Comparison of ENCODE assay signal across 8 cellular contexts in genomic region chr19:54430306-54431254, GRCh38. TPM values are rescaled to one million over a fixed set of nuclear protein-coding genes. Genes with fewer than 3 reads are reported as not detected.
A peak's percentile ranks its signal among the peaks of the same experiment; 100 is the strongest.
DNase-seq lines count a peak whose midpoint lies in the region; ATAC-seq and TF ChIP-seq lines count a peak whose summit lies in the region.

No MANE protein-coding gene starts in this region.

- DNase-seq in ACHN (peak; percentile 14), GM20000 (ENCODE audit: low spot score) (peak; percentile 77), NCI-H345 treated with DMSO at 0.1 percent for 48 hours (lab: John Stamatoyannopoulos, UW; ENCODE audit: unreplicated experiment) (no peak), T1000 (lab: John Stamatoyannopoulos, UW) (no peak)
- no peak for DNase-seq in stimulated activated naive CD8-positive, alpha-beta T cell treated with anti-CD3 and anti-CD28 coated beads, Interleukin-15, amount 100 ng/mL, for 72 hours

- peaks cover 4% of the 10 kb centered on the region for H3K36me3 ChIP-seq in mesodermal cell (ENCODE audit: control insufficient read depth, insufficient read depth, low read length)

- peaks cover 23% of the 10 kb centered on the region for H3K4me1 Mint-ChIP-seq in dendritic cell treated with granulocyte-macrophage colony-stimulating factor and Interleukin-4, amounts not matched to agents 40 ng/mL and 50 ng/mL, for 4 days (ENCODE audit: low read depth)
- peaks cover 40% of the 10 kb centered on the region for H3K4me1 Mint-ChIP-seq in stimulated activated naive CD8-positive, alpha-beta T cell treated with anti-CD3 and anti-CD28 coated beads, Interleukin-15, amount 100 ng/mL, for 72 hours

- H3K27me3 Mint-ChIP-seq in dendritic cell treated with granulocyte-macrophage colony-stimulating factor and Interleukin-4, amounts not matched to agents 40 ng/mL and 50 ng/mL, for 4 days = peaks cover 87% of the 10 kb centered on the region
- H3K27me3 Mint-ChIP-seq in stimulated activated naive CD8-positive, alpha-beta T cell treated with anti-CD3 and anti-CD28 coated beads, Interleukin-15, amount 100 ng/mL, for 72 hours = peaks cover 46% of the 10 kb centered on the region

- TF ChIP-seq CTCF in GM20000 (IDR thresholded peaks at IDR 0.05; ENCODE audit: extremely low read depth, missing control alignments) (no peak), VCaP (conservative IDR thresholded peaks at IDR 0.05) (peak; percentile 75)

- peaks cover 9% of the 10 kb centered on the region for H3K36me3 Mint-ChIP-seq in dendritic cell treated with granulocyte-macrophage colony-stimulating factor and Interleukin-4, amounts not matched to agents 40 ng/mL and 50 ng/mL, for 4 days (ENCODE audit: low read depth)

- intact Hi-C loops in dendritic cell treated with granulocyte-macrophage colony-stimulating factor and Interleukin-4, amounts not matched to agents 40 ng/mL and 50 ng/mL, for 4 days (cut with micrococcal nuclease) = no loop called here

- H3K27ac ChIP-seq in VCaP (peak overlapping the region; percentile 90), mesodermal cell (ENCODE audit: low read depth, low read length, severe bottlenecking) (no peak overlapping the region)

- no peaks in the 10 kb centered on the region for H3K9me3 Mint-ChIP-seq in dendritic cell treated with granulocyte-macrophage colony-stimulating factor and Interleukin-4, amounts not matched to agents 40 ng/mL and 50 ng/mL, for 4 days
- no peaks in the 10 kb centered on the region for H3K9me3 Mint-ChIP-seq in stimulated activated naive CD8-positive, alpha-beta T cell treated with anti-CD3 and anti-CD28 coated beads, Interleukin-15, amount 100 ng/mL, for 72 hours

- H3K4me3 Mint-ChIP-seq in dendritic cell treated with granulocyte-macrophage colony-stimulating factor and Interleukin-4, amounts not matched to agents 40 ng/mL and 50 ng/mL, for 4 days = peak overlapping the region; percentile 42
- peak overlapping the region; percentile 65 to 80 for H3K4me3 Mint-ChIP-seq in stimulated activated naive CD8-positive, alpha-beta T cell treated with anti-CD3 and anti-CD28 coated beads, Interleukin-15, amount 100 ng/mL, for 72 hours

- H3K4me1 ChIP-seq in mesodermal cell (ENCODE audit: control insufficient read depth, insufficient read depth, low read length, poor library complexity, severe bottlenecking) = peaks cover 13% of the 10 kb centered on the region

- no peak overlapping the region for H3K27ac Mint-ChIP-seq in dendritic cell treated with granulocyte-macrophage colony-stimulating factor and Interleukin-4, amounts not matched to agents 40 ng/mL and 50 ng/mL, for 4 days
- peak overlapping the region in 1 of 2 donors; percentile 82 for H3K27ac Mint-ChIP-seq in stimulated activated naive CD8-positive, alpha-beta T cell treated with anti-CD3 and anti-CD28 coated beads, Interleukin-15, amount 100 ng/mL, for 72 hours

- no peaks in the 10 kb centered on the region for H3K9me3 ChIP-seq in mesodermal cell (ENCODE audit: control insufficient read depth, low read length)

- H3K4me3 ChIP-seq in mesodermal cell (ENCODE audit: extremely low read depth, insufficient read depth, low read length, poor library complexity, severe bottlenecking) = peak overlapping the region; percentile 36

- 18 to 35% methylated on average over 12 to 25 of the region's 43 CpGs for WGBS in mesodermal cell (ENCODE audit: insufficient coverage in 2 of 2), 2 experiments

- peak; percentile 68 for ATAC-seq in stimulated activated naive CD8-positive, alpha-beta T cell treated with anti-CD3 and anti-CD28 coated beads, Interleukin-15, amount 100 ng/mL, for 72 hours

- in situ Hi-C loops in ACHN (cut with HindIII; ENCODE audit: low pct_ligation_motif_present, low pct_unique_long_range_greater_than_20kb, low sequenced_read_pairs) = no loop called here

RNA-seq across cellular contexts. Expression of gene TTYH1, which starts 15.3 kb away (rescaled TPM):
- polyA plus RNA-seq in mesodermal cell (2013, experiment 1 of 2) = 38.5 TPM
- 21.9 TPM for polyA plus RNA-seq in mesodermal cell (2013, experiment 2 of 2)

RNA-seq across cellular contexts. Expression of gene LENG8, which starts 18.4 kb away (rescaled TPM):
- polyA plus RNA-seq in mesodermal cell (2013, experiment 1 of 2) = 147 TPM
- polyA plus RNA-seq in mesodermal cell (2013, experiment 2 of 2) = 121 TPM

RNA-seq across cellular contexts. Expression of gene LENG9, which starts 33.0 kb away (rescaled TPM):
- polyA plus RNA-seq in mesodermal cell (2013, experiment 1 of 2) = 1.9 TPM
- 1.4 TPM for polyA plus RNA-seq in mesodermal cell (2013, experiment 2 of 2)

RNA-seq across cellular contexts. Expression of gene CDC42EP5, which starts 42.5 kb away (rescaled TPM):
- 28.6 TPM for polyA plus RNA-seq in mesodermal cell (2013, experiment 1 of 2)
- polyA plus RNA-seq in mesodermal cell (2013, experiment 2 of 2) = 22.6 TPM

Comparison
In these comparisons a context has a peak if more than half of its experiments do, and no peak if none do; other contexts are left out.
1. DNase-seq: peak in ACHN (single experiment) and GM20000 (single experiment); none in stimulated activated naive CD8-positive, alpha-beta T cell treated with anti-CD3 and anti-CD28 coated beads, Interleukin-15, amount 100 ng/mL, for 72 hours (0 of 2), NCI-H345 treated with DMSO at 0.1 percent for 48 hours (single experiment) and T1000 (single experiment).